In the genomic region with DNA sequence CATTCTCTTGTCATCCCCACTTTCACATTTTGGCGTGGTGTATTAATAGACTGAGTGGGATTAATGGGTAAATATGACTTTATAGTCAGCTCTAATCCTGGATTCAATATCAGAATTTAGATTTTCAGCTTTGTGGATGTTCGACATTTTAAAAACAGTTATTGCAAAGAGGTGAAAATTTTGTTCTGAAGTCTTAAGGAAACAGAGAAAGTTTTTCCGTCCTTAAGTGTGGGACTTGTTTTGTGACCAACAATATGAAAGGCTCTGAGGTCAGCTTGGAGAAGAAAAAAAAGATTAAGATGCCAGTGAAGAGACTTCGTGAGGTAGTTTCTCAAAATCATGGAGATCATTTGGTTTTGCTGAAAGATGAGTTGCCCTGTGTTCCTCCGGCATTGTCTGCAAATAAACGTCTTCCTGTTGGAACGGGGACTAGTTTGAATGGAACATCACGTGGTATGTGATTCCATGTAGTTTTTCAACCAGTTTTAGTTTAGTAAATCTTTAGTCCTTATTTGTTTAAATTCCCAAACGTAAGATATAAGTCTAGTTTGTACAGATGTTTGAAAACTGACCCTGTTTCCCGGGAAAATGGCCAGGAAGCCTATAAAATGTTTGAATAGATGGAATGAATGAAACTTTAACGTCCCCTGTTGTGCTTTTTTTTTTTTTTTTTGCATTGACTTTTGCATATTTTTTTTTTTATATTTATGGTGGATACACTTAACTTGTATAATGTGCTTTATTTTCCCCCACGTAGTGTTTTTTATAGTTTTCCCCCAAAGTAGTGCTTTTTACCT, we compare ENCODE assay signal across 1 cellular context.
TF ChIP-seq lines count a peak whose summit lies in the region.

No MANE protein-coding gene starts in this region.

TF ChIP-seq in HEK293, 187 proteins besides CTCF, POLR2A, EP300 and RAD21 (continued from another document):
- 0 out of 2 replicates have a peak, but pooled peaks have one; percentile 9 for TF ChIP-seq YY1 (tag by site-specific recombination; IDR thresholded peaks at IDR 0.05)
- TF ChIP-seq, protein P1, sequence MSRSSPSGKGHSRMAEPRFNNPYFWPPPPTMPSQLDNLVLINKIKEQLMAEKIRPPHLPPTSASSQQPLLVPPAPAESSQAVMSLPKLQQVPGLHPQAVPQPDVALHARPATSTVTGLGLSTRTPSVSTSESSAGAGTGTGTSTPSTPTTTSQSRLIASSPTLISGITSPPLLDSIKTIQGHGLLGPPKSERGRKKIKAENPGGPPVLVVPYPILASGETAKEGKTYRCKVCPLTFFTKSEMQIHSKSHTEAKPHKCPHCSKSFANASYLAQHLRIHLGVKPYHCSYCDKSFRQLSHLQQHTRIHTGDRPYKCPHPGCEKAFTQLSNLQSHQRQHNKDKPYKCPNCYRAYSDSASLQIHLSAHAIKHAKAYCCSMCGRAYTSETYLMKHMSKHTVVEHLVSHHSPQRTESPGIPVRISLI (tag by site-specific recombination; IDR thresholded peaks at IDR 0.05), result peak; percentile 99
- TF ChIP-seq YY2 (tag by site-specific recombination; IDR thresholded peaks at IDR 0.05), result no peak
- 0 out of 2 replicates have a peak, but pooled peaks have one; percentile 16 for TF ChIP-seq ZNF24 (tag by site-specific recombination; IDR thresholded peaks at IDR 0.05)
- peak; percentile 45 for TF ChIP-seq ZNF335 (tag by site-specific recombination; conservative IDR thresholded peaks at IDR 0.05)
- TF ChIP-seq ZNF664 (tag by site-specific recombination; IDR thresholded peaks at IDR 0.05), result 0 out of 2 replicates have a peak, but pooled peaks have one; percentile 22
